In genomic region chr7:117127585-117128168, GRCh38 we compare ENCODE assay signal across 8 cellular contexts.
A peak's percentile ranks its signal among the peaks of the same experiment; 100 is the strongest.
DNase-seq lines count a peak whose midpoint lies in the region; ATAC-seq, FAIRE-seq and TF ChIP-seq lines count a peak whose summit lies in the region.

No MANE protein-coding gene starts in this region.

- no peak for TF ChIP-seq EP300 in K562 (IDR thresholded peaks at IDR 0.05; ENCODE audit: low read length)

- CTCF ChIA-PET in K562 (lab: Yijun Ruan, JAX; ENCODE audit: low intra/inter-chr PET ratio) = interaction anchor here (0.6 to 5.2 kb wide), 5 partner anchors 10 to 197 kb away, joined by 3 to 54 read pairs (median 22); no protein-coding TSS in a partner anchor

- WGBS in K562 (ENCODE audit: insufficient coverage, low coverage, missing lambda C conversion rate) = 5% methylated on average over 2 of the region's 2 CpGs

- DNase-seq in D721Med (ENCODE audit: insufficient read length, low spot score) (no peak), M059J (ENCODE audit: low read depth) (peak; percentile 72), SK-N-DZ (ENCODE audit: low spot score) (peak; percentile 52), K562 (ENCODE audit: extremely low read depth in 1 of 4, low spot score in 3 of 4) (peak; percentile 34 to 80 (median 55)), left kidney (ENCODE audit: low read depth, low spot score) (peak; percentile 81), iPS-NIHi7 (ENCODE audit: extremely low spot score) (no peak)
- DNase-seq in stimulated activated CD8-positive, alpha-beta memory T cell treated with anti-CD3 and anti-CD28 coated beads, Interleukin-7, amount 100 ng/mL, for 4 hours (ENCODE audit: low read depth in 2 of 2) = peak; percentile 2 to 38

- H3K9me3 ChIP-seq in K562 (replicated peaks; ENCODE audit: control insufficient read depth, insufficient read depth, low read depth, low read length) = no peaks in the 10 kb centered on the region

- H3K4me1 ChIP-seq in K562 (replicated peaks in 1 of 2; ENCODE audit: control insufficient read depth in 2 of 2, insufficient read depth in 2 of 2, low read length in 2 of 2) = peaks cover 0 to 15% of the 10 kb centered on the region in 2 experiments; a peak in 3 of 5 replicates

- POLR2A ChIA-PET in K562 (lab: Yijun Ruan, JAX) = interaction anchor here (0.6 to 1.5 kb wide), 5 partner anchors 28 to 204 kb away, joined by 3 to 4 read pairs (median 3); no protein-coding TSS in a partner anchor

- no peaks in the 10 kb centered on the region for H3K79me2 ChIP-seq in K562 (ENCODE audit: control insufficient read depth, insufficient read depth, low read length)

- no peak overlapping the region for H3K9ac ChIP-seq in K562 (ENCODE audit: insufficient read depth in 1 of 2, low read depth in 2 of 2, low read length in 2 of 2)

- BruUV-seq in K562 (replicated peaks; lab: Mats Ljungman, UMichigan) = no TSS peak

- no peaks in the 10 kb centered on the region for H3K9me1 ChIP-seq in K562 (ENCODE audit: control insufficient read depth, insufficient read depth, low read length)

- peak; percentile 82 to 90 for TF ChIP-seq RAD21 in K562 (CRISPR knock-in tag; conservative IDR thresholded peaks at IDR 0.05 in 1 of 2, IDR thresholded peaks at IDR 0.05 in 1 of 2)

- in situ Hi-C loops in K562 (cut with MboI) = loop anchor here (5.0 kb wide), 1 partner anchor 140 kb away; no protein-coding TSS in a partner anchor

- no peak for FAIRE-seq in D721Med (lab: Jason Lieb, UNC)
- FAIRE-seq in K562 (lab: Jason Lieb, UNC) = peak; percentile 19

- no peak for TF ChIP-seq POLR2A in K562 (conservative IDR thresholded peaks at IDR 0.05)

- no peaks in the 10 kb centered on the region for H3K27me3 ChIP-seq in K562 (ENCODE audit: control insufficient read depth in 2 of 2, insufficient read depth in 2 of 2, low read length in 2 of 2)

- intact Hi-C loops in K562 (cut with micrococcal nuclease) = loop anchor here (1.0 to 10.0 kb wide), 6 partner anchors 139 to 953 kb away; no protein-coding TSS in a partner anchor

- no peak overlapping the region for H3K27ac ChIP-seq in K562 (ENCODE audit: extremely low read depth, low read depth, low read length)

- ATAC-seq in GM19438 (IDR thresholded peaks at IDR 0.05; ENCODE audit: low read depth, unreplicated experiment) = peak; percentile 72
- ATAC-seq in K562 = peak; percentile 79

- no peak overlapping the region for H2AFZ ChIP-seq in K562 (ENCODE audit: low read depth, low read length)

- peak; percentile 77 for TF ChIP-seq CTCF in D721Med (IDR thresholded peaks at IDR 0.05; ENCODE audit: insufficient read depth, missing control alignments)
- peak; percentile 57 to 90 (median 70); a peak in 5 of 6 replicates for TF ChIP-seq CTCF in K562 (IDR thresholded peaks at IDR 0.05 in 2 of 3, conservative IDR thresholded peaks at IDR 0.05 in 1 of 3; ENCODE audit: insufficient read depth in 2 of 3, low read depth in 1 of 3, low read length in 3 of 3)

- no peaks in the 10 kb centered on the region for H4K20me1 ChIP-seq in K562 (replicated peaks; ENCODE audit: control insufficient read depth, insufficient read depth, low read length)

- H3K36me3 ChIP-seq in K562 (ENCODE audit: control insufficient read depth, insufficient read depth, low read length) = peaks cover 27% of the 10 kb centered on the region; the same call in 2 of the 3 replicates

- no peak overlapping the region for H3K4me2 ChIP-seq in K562 (ENCODE audit: insufficient read depth, low read length)

- no peak overlapping the region for H3K4me3 ChIP-seq in K562

TF ChIP-seq in K562, 482 proteins besides CTCF, POLR2A, EP300 and RAD21 (continues in another document):
- TF ChIP-seq ZNF140 (CRISPR knock-in tag; IDR thresholded peaks at IDR 0.05) (no peak), RFX1 (IDR thresholded peaks at IDR 0.05) (no peak), CEBPG (CRISPR knock-in tag; IDR thresholded peaks at IDR 0.05) (0 out of 2 replicates have a peak, but pooled peaks have one; percentile 13), CEBPG (tag; conservative IDR thresholded peaks at IDR 0.05 in 1 of 2, IDR thresholded peaks at IDR 0.05 in 1 of 2) (peak; percentile 90 to 96), PTBP1 (IDR thresholded peaks at IDR 0.05; ENCODE audit: low read depth, low read length) (no peak), ELF4 (CRISPR knock-in tag; IDR thresholded peaks at IDR 0.05) (no peak), RBFOX2 (IDR thresholded peaks at IDR 0.05; ENCODE audit: low read depth, low read length) (no peak), HOMEZ (CRISPR knock-in tag; IDR thresholded peaks at IDR 0.05) (no peak), DEAF1 (CRISPR knock-in tag; IDR thresholded peaks at IDR 0.05) (peak; percentile 80), ZNF212 (CRISPR knock-in tag; IDR thresholded peaks at IDR 0.05) (no peak), TARDBP (IDR thresholded peaks at IDR 0.05) (no peak), ARID3A (IDR thresholded peaks at IDR 0.05; ENCODE audit: borderline replicate concordance, low read depth, low read length) (peak; percentile 89), CEBPB (tag; IDR thresholded peaks at IDR 0.05) (peak; percentile 98), ETV1 (tag; conservative IDR thresholded peaks at IDR 0.05; ENCODE audit: low read depth) (no peak), HSF4 (CRISPR knock-in tag; IDR thresholded peaks at IDR 0.05; ENCODE audit: borderline replicate concordance) (no peak), NCOA1 (IDR thresholded peaks at IDR 0.05; ENCODE audit: low read depth) (no peak), CGGBP1 (CRISPR knock-in tag; IDR thresholded peaks at IDR 0.05) (no peak), L3MBTL2 (IDR thresholded peaks at IDR 0.05) (no peak), ATF4 (CRISPR knock-in tag; IDR thresholded peaks at IDR 0.05) (no peak), ZKSCAN3 (CRISPR knock-in tag; IDR thresholded peaks at IDR 0.05) (no peak), SMC3 (conservative IDR thresholded peaks at IDR 0.05; ENCODE audit: insufficient read depth, low read depth, low read length) (peak; percentile 80), MNT (conservative IDR thresholded peaks at IDR 0.05) (peak in 1 of 2 experiments; percentile 8; a peak in 1 of 4 replicates)

Comparison
In these comparisons a context has a peak if more than half of its experiments do, and no peak if none do; other contexts are left out.
1. DNase-seq: peak in M059J (single experiment), SK-N-DZ (single experiment), K562 (4 of 4), left kidney (single experiment) and stimulated activated CD8-positive, alpha-beta memory T cell treated with anti-CD3 and anti-CD28 coated beads, Interleukin-7, amount 100 ng/mL, for 4 hours (2 of 2); none in D721Med (single experiment) and iPS-NIHi7 (single experiment).